Comparison of ENCODE assay signal across 11 cellular contexts in genomic region chr14:22865424-22866215, GRCh38. TPM values are rescaled to one million over a fixed set of nuclear protein-coding genes. Genes with fewer than 3 reads are reported as not detected.
DNase-seq lines count a peak whose midpoint lies in the region; ATAC-seq and TF ChIP-seq lines count a peak whose summit lies in the region.
"Had no signal": no experiment of that assay in that cellular context is flagged by ENCODE, and none has a peak within 500 bp of the region (broad histone marks: within the 10 kb centered on the region; RNA-seq: fewer than 3 reads in every experiment).

No MANE protein-coding gene starts in this region.

- peak; percentile 22 for TF ChIP-seq CTCF in GM10266 (IDR thresholded peaks at IDR 0.05; ENCODE audit: control insufficient read depth, insufficient read depth, low read depth, missing control alignments)
- TF ChIP-seq CTCF in LNCAP (IDR thresholded peaks at IDR 0.05): peak; percentile 37; the same call in 1 of the 2 replicates
- peak; percentile 49 for TF ChIP-seq CTCF in brain microvascular endothelial cell (IDR thresholded peaks at IDR 0.05; ENCODE audit: low read depth, low read length, missing control alignments)
- TF ChIP-seq CTCF in nephron (IDR thresholded peaks at IDR 0.05; ENCODE audit: unreplicated experiment in 3 of 3): no peak

- H3K9me3 Mint-ChIP-seq in nephron: no peaks in the 10 kb centered on the region
- H3K9me3 Mint-ChIP-seq: naive thymus-derived CD8-positive, alpha-beta T cell had no signal

- H3K27me3 ChIP-seq in brain microvascular endothelial cell (replicated peaks): no peaks in the 10 kb centered on the region

- in situ Hi-C loops in brain microvascular endothelial cell (cut with HindIII; ENCODE audit: low pct_ligation_motif_present, low sequenced_read_pairs): no loop called here

- no peaks in the 10 kb centered on the region for H3K27me3 Mint-ChIP-seq in nephron (ENCODE audit: low read depth)

- H3K4me3 ChIP-seq in brain microvascular endothelial cell (ENCODE audit: low read depth, low read length): no peak overlapping the region

- peaks cover 1% of the 10 kb centered on the region for H3K4me1 Mint-ChIP-seq in nephron

- no peaks in the 10 kb centered on the region for H3K36me3 ChIP-seq in brain microvascular endothelial cell (replicated peaks)

- peak overlapping the region in 1 of 3 experiments; percentile 10 for H3K4me3 Mint-ChIP-seq in nephron
- H3K4me3 Mint-ChIP-seq: activated T-helper 1 cell treated with anti-CD3 and anti-CD28 coated beads, Interleukin-12 subunit alpha, Interleukin-12 subunit beta, Interleukin-2, Interleukin-4 antibody, amounts not matched to agents 30 ng/mL and 10 ng/mL and 1 ng/mL, durations not matched to agents 14 hours and 24 hours and 36 hours; naive thymus-derived CD8-positive, alpha-beta T cell had no signal

- H3K27ac ChIP-seq in brain microvascular endothelial cell: no peak overlapping the region

- no peaks in the 10 kb centered on the region for H3K36me3 Mint-ChIP-seq in nephron (ENCODE audit: low read depth)
- H3K36me3 Mint-ChIP-seq: naive thymus-derived CD8-positive, alpha-beta T cell had no signal

- no peak for ATAC-seq in GM21737 (IDR thresholded peaks at IDR 0.05; ENCODE audit: unreplicated experiment)
- ATAC-seq in GM21526 (IDR thresholded peaks at IDR 0.05; ENCODE audit: low FRiP score, unreplicated experiment): no peak
- no peak for ATAC-seq in HG03460 (IDR thresholded peaks at IDR 0.05; ENCODE audit: unreplicated experiment)
- ATAC-seq: naive thymus-derived CD8-positive, alpha-beta T cell had no signal

- H3K27ac Mint-ChIP-seq in nephron: peak overlapping the region; percentile 9 to 44 (median 18)
- H3K27ac Mint-ChIP-seq: activated T-helper 1 cell treated with anti-CD3 and anti-CD28 coated beads, Interleukin-12 subunit alpha, Interleukin-12 subunit beta, Interleukin-2, Interleukin-4 antibody, amounts not matched to agents 30 ng/mL and 10 ng/mL and 1 ng/mL, durations not matched to agents 14 hours and 24 hours and 36 hours had no signal

- DNase-seq in GM10266 (ENCODE audit: extremely low spot score) (no peak), brain microvascular endothelial cell (no peak), occipital lobe (lab: John Stamatoyannopoulos, UW) (no peak)
- DNase-seq: cortex of kidney had no signal

RNA-seq across cellular contexts. Expression of gene LRP10, which starts 5.9 kb away (rescaled TPM):
- 3.4 TPM for total RNA-seq in occipital lobe

RNA-seq across cellular contexts. Expression of gene REM2, which starts 17.4 kb away (rescaled TPM):
- 1.7 TPM for total RNA-seq in occipital lobe

RNA-seq across cellular contexts. Expression of gene MMP14, which starts 29.2 kb away (rescaled TPM):
- total RNA-seq in occipital lobe: 8.3 TPM

RNA-seq across cellular contexts. Expression of gene MRPL52, which starts 35.9 kb away (rescaled TPM):
- 16.4 TPM for total RNA-seq in occipital lobe

RNA-seq across cellular contexts. Expression of gene SLC7A7, which starts 50.4 kb away (rescaled TPM):
- 3.3 TPM for total RNA-seq in occipital lobe
- total RNA-seq: activated T-helper 1 cell treated with anti-CD3 and anti-CD28 coated beads, Interleukin-12 subunit alpha, Interleukin-12 subunit beta, Interleukin-2, Interleukin-4 antibody, amounts not matched to agents 30 ng/mL and 10 ng/mL and 1 ng/mL, durations not matched to agents 14 hours and 24 hours and 36 hours had no signal

Comparison
In these comparisons a context has a peak if more than half of its experiments do, and no peak if none do; other contexts are left out.
1. CTCF ChIP-seq: peak in GM10266 (single experiment), LNCAP (single experiment) and brain microvascular endothelial cell (single experiment); none in nephron (0 of 3).